ENCODE assay signal across 11 cellular contexts in genomic region chr11:49208006-49208721, GRCh38. TPM values are rescaled to one million over a fixed set of nuclear protein-coding genes. Genes with fewer than 3 reads are reported as not detected.
DNase-seq lines count a peak whose midpoint lies in the region; ATAC-seq, FAIRE-seq and TF ChIP-seq lines count a peak whose summit lies in the region.
"Had no signal": no experiment of that assay in that cellular context is flagged by ENCODE, and none has a peak within 500 bp of the region (broad histone marks: within the 10 kb centered on the region; RNA-seq: fewer than 3 reads in every experiment).

FOLH1 (minus strand) TSS chr11:49208602; CDS start chr11:49208409, 193 bp downstream.

- intact Hi-C loops in natural killer cell (cut with micrococcal nuclease): no loop called here

- H3K4me2 ChIP-seq in A549: peak within 1 kb of the TSS; percentile 77
- H3K4me2 ChIP-seq in mesendoderm (ENCODE audit: low read length): peak within 1 kb of the TSS; percentile 50

- H2AK5ac ChIP-seq in mesendoderm (ENCODE audit: low read length): no peak within 1 kb of the TSS

- peak within 1 kb of the TSS; percentile 31 for H3K56ac ChIP-seq in mesendoderm (ENCODE audit: low read length)

- H3K9me3 Mint-ChIP-seq in natural killer cell: peaks cover 0 to 3% of the 10 kb centered on the region in 2 donors

- TF ChIP-seq RAD21 in A549 (conservative IDR thresholded peaks at IDR 0.05 in 1 of 2, IDR thresholded peaks at IDR 0.05 in 1 of 2): no peak

- H3K4me1 ChIP-seq in A549: no peaks in the 10 kb centered on the region
- no peaks in the 10 kb centered on the region for H3K4me1 ChIP-seq in duodenal mucosa (ENCODE audit: control insufficient read depth in 1 of 2, insufficient read depth in 2 of 2, low read length in 2 of 2)
- H3K4me1 ChIP-seq in mesendoderm (ENCODE audit: control insufficient read depth, low read depth, low read length): no peaks in the 10 kb centered on the region

- no peak within 1 kb of the TSS for H3K23ac ChIP-seq in mesendoderm (ENCODE audit: low read length)

- POLR2A ChIA-PET in A549 (lab: Yijun Ruan, JAX): no interaction called here

- TF ChIP-seq POLR2A in A549 (IDR thresholded peaks at IDR 0.05; ENCODE audit: low read length): no peak

- no peak within 1 kb of the TSS for H3K4ac ChIP-seq in mesendoderm (ENCODE audit: low read depth, low read length)

- H2BK15ac ChIP-seq in mesendoderm (replicated peaks; ENCODE audit: low read depth): no peak within 1 kb of the TSS

- H2BK5ac ChIP-seq in mesendoderm (ENCODE audit: low read length): no peak within 1 kb of the TSS

- TF ChIP-seq CTCF in A549 (IDR thresholded peaks at IDR 0.05) (no peak), natural killer cell (IDR thresholded peaks at IDR 0.05) (no peak)

- no peaks in the 10 kb centered on the region for H3K79me2 ChIP-seq in mesendoderm (ENCODE audit: control insufficient read depth, insufficient read depth, low read length)

- no peak for FAIRE-seq in A549 (lab: Jason Lieb, UNC)

- H3K27ac ChIP-seq in A549: no peak within 1 kb of the TSS
- peak within 1 kb of the TSS; percentile 80 for H3K27ac ChIP-seq in duodenal mucosa (ENCODE audit: low read depth, low read length)
- H3K27ac ChIP-seq in mesendoderm (ENCODE audit: low read depth, low read length): no peak within 1 kb of the TSS

- H2BK120ac ChIP-seq in mesendoderm (ENCODE audit: low read depth, low read length): no peak within 1 kb of the TSS

- H3K9me3 ChIP-seq in A549 (no peaks in the 10 kb centered on the region), duodenal mucosa (ENCODE audit: control insufficient read depth in 1 of 2, low read length in 2 of 2) (no peaks in the 10 kb centered on the region)

- H3K27me3 Mint-ChIP-seq in natural killer cell (ENCODE audit: low read depth in 2 of 2): no peaks in the 10 kb centered on the region

- CTCF ChIA-PET in A549 (lab: Yijun Ruan, JAX): no interaction called here

- no peak within 1 kb of the TSS for H3K4me3 Mint-ChIP-seq in natural killer cell

- H3K36me3 ChIP-seq in duodenal mucosa (ENCODE audit: control insufficient read depth in 1 of 2, insufficient read depth in 2 of 2, low read length in 2 of 2): no peaks in the 10 kb centered on the region
- H3K36me3 ChIP-seq in mesendoderm (ENCODE audit: control insufficient read depth, insufficient read depth, low read length): no peaks in the 10 kb centered on the region

- H3K4me1 Mint-ChIP-seq in natural killer cell: no peaks in the 10 kb centered on the region

- H3K4me3 ChIP-seq in A549 (peak within 1 kb of the TSS; percentile 34), duodenal mucosa (ENCODE audit: low read depth in 1 of 2, low read length in 2 of 2) (peak within 1 kb of the TSS; percentile 77 to 85), mesendoderm (ENCODE audit: low read length) (no peak within 1 kb of the TSS)

- H3K27ac Mint-ChIP-seq in natural killer cell: no peak within 1 kb of the TSS

- TF ChIP-seq EP300 in A549 (IDR thresholded peaks at IDR 0.05): no peak

- WGBS in A549 (ENCODE audit: missing lambda C conversion rate): 6% methylated on average over 13 of the region's 48 CpGs
- WGBS in mesendoderm (ENCODE audit: extremely low coverage, insufficient coverage, low lambda C conversion rate): no CpG with 5 or more reads among the region's 48 CpGs

- H4K8ac ChIP-seq in mesendoderm (ENCODE audit: low read depth, low read length): no peak within 1 kb of the TSS

- ATAC-seq in A549 (peak; percentile 78 to 87), HG03280 (IDR thresholded peaks at IDR 0.05; ENCODE audit: unreplicated experiment) (no peak), natural killer cell (no peak)

- DNase-seq in A549 (ENCODE audit: low read depth in 1 of 2, low spot score in 1 of 2) (peak in 1 of 2 experiments; percentile 2), HPDE6-E6E7 (ENCODE audit: extremely low spot score) (peak; percentile 11), mesendoderm (peak; percentile 66), natural killer cell (no peak), NCI-H1694 treated with DMSO at 0.1 percent for 48 hours (lab: John Stamatoyannopoulos, UW) (no peak), NK-92 (lab: John Stamatoyannopoulos, UW; ENCODE audit: unreplicated experiment) (no peak)
- DNase-seq: dermis blood vessel endothelial cell, DND-41, NCI-H2171 had no signal

- peak within 1 kb of the TSS; percentile 85 to 89 for H3K9ac ChIP-seq in duodenal mucosa (ENCODE audit: low read depth in 1 of 2, low read length in 2 of 2)
- H3K9ac ChIP-seq in mesendoderm (ENCODE audit: low read length): peak within 1 kb of the TSS; percentile 41

- no peaks in the 10 kb centered on the region for H3K79me1 ChIP-seq in mesendoderm (ENCODE audit: low read length)

- no peaks in the 10 kb centered on the region for H3K27me3 ChIP-seq in duodenal mucosa (ENCODE audit: control insufficient read depth in 1 of 2, insufficient read depth in 2 of 2, low read length in 2 of 2)
- no peaks in the 10 kb centered on the region for H3K27me3 ChIP-seq in mesendoderm (ENCODE audit: insufficient read depth, low read length, poor library complexity)

- H3K36me3 Mint-ChIP-seq in natural killer cell: no peaks in the 10 kb centered on the region

- H3K18ac ChIP-seq in mesendoderm (ENCODE audit: low read length): no peak within 1 kb of the TSS

- H4K5ac ChIP-seq in mesendoderm (ENCODE audit: low read length): no peak within 1 kb of the TSS

TF ChIP-seq in A549, 52 proteins besides CTCF, POLR2A, EP300 and RAD21:
- TF ChIP-seq, protein P1, sequence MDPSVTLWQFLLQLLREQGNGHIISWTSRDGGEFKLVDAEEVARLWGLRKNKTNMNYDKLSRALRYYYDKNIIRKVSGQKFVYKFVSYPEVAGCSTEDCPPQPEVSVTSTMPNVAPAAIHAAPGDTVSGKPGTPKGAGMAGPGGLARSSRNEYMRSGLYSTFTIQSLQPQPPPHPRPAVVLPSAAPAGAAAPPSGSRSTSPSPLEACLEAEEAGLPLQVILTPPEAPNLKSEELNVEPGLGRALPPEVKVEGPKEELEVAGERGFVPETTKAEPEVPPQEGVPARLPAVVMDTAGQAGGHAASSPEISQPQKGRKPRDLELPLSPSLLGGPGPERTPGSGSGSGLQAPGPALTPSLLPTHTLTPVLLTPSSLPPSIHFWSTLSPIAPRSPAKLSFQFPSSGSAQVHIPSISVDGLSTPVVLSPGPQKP (IDR thresholded peaks at IDR 0.05; ENCODE audit: low read depth, low read length): no peak
- no peak for TF ChIP-seq CEBPB (IDR thresholded peaks at IDR 0.05)
- no peak for TF ChIP-seq TFCP2L1 (CRISPR knock-in tag; IDR thresholded peaks at IDR 0.05)
- TF ChIP-seq CHD2 (IDR thresholded peaks at IDR 0.05; ENCODE audit: low read length, partially characterized antibody): no peak
- no peak for TF ChIP-seq PHF8 (IDR thresholded peaks at IDR 0.05; ENCODE audit: borderline replicate concordance, low read depth)
- no peak for TF ChIP-seq SREBF2 (IDR thresholded peaks at IDR 0.05)
- TF ChIP-seq HOXB5 (CRISPR knock-in tag; IDR thresholded peaks at IDR 0.05): no peak
- TF ChIP-seq MAFK (IDR thresholded peaks at IDR 0.05; ENCODE audit: partially characterized antibody): no peak
- TF ChIP-seq HOXB13 (CRISPR knock-in tag; IDR thresholded peaks at IDR 0.05; ENCODE audit: low read depth): no peak

RNA-seq across cellular contexts. Expression of gene FOLH1, which starts in this region (rescaled TPM):
- polyA plus RNA-seq in A549 (2011; rRNA removed) (0.14 and 0.21 TPM in 2 replicates), A549 (2017; fragmentation: RNase III; extraction: RNeasy Plus Mini Kit Qiagen cat#74134 plus additional on column Dnase treatment) (not detected in 3 replicates)
- polyA plus RNA-seq in A549 (2012; cell fraction: cytosol; rRNA removed): 0.08 TPM in 1 of 2 replicates, not detected in the other
- polyA plus RNA-seq in A549 (2012; cell fraction: nucleus; rRNA removed): 0.10 TPM in 1 of 2 replicates, not detected in the other
- not detected in 2 replicates for polyA minus RNA-seq in A549 (2011; rRNA and poly(A)+ RNA removed)
- polyA plus RNA-seq in mesendoderm (2013, experiment 1 of 2): 0.17 TPM
- polyA plus RNA-seq in mesendoderm (2013, experiment 2 of 2): 0.11 TPM
- total RNA-seq in natural killer cell: not detected
- total RNA-seq: dermis blood vessel endothelial cell had no signal

Comparison
In these comparisons a context has a peak if more than half of its experiments do, and no peak if none do; other contexts are left out.
1. Peak in ATAC-seq, H3K4me3 ChIP-seq and H3K4me2 ChIP-seq in A549; RNA of the gene not detected or under 1 TPM.
2. DNase-seq: peak in HPDE6-E6E7 (single experiment) and mesendoderm (single experiment); none in natural killer cell (single experiment), NCI-H1694 treated with DMSO at 0.1 percent for 48 hours (single experiment) and NK-92 (single experiment).